1 cellular context compared by ENCODE assay signal in genomic region chr3:5376761-5377160, GRCh38.
TF ChIP-seq lines count a peak whose summit lies in the region.

No MANE protein-coding gene starts in this region.

TF ChIP-seq in HepG2, 621 proteins besides CTCF, POLR2A, EP300 and RAD21 (continued from another document and continues in another):
- TF ChIP-seq HDAC2 (CRISPR knock-in tag; IDR thresholded peaks at IDR 0.05) (peak; percentile 47; the same call in 1 of the 2 replicates), NRL (CRISPR knock-in tag; IDR thresholded peaks at IDR 0.05; ENCODE audit: borderline replicate concordance) (no peak), PAF1 (CRISPR knock-in tag; IDR thresholded peaks at IDR 0.05) (no peak), ZNF367 (CRISPR knock-in tag; IDR thresholded peaks at IDR 0.05; ENCODE audit: borderline replicate concordance) (no peak), ARID5B (CRISPR knock-in tag; IDR thresholded peaks at IDR 0.05) (peak; percentile 69), BCLAF1 (IDR thresholded peaks at IDR 0.05) (no peak), ZNF660 (CRISPR knock-in tag; IDR thresholded peaks at IDR 0.05; ENCODE audit: borderline replicate concordance, low read depth) (no peak), ZNF331 (CRISPR knock-in tag; IDR thresholded peaks at IDR 0.05) (peak; percentile 73), ETV5 (CRISPR knock-in tag; IDR thresholded peaks at IDR 0.05; ENCODE audit: borderline replicate concordance) (peak; percentile 34; the same call in 1 of the 2 replicates), THAP11 (CRISPR knock-in tag; IDR thresholded peaks at IDR 0.05) (peak; percentile 46; the same call in 1 of the 2 replicates), IRF9 (CRISPR knock-in tag; IDR thresholded peaks at IDR 0.05; ENCODE audit: borderline replicate concordance) (no peak), ZNF441 (CRISPR knock-in tag; IDR thresholded peaks at IDR 0.05; ENCODE audit: borderline replicate concordance) (no peak), ZNF790 (CRISPR knock-in tag; IDR thresholded peaks at IDR 0.05; ENCODE audit: borderline replicate concordance) (no peak), PATZ1 (CRISPR knock-in tag; IDR thresholded peaks at IDR 0.05) (0 out of 2 replicates have a peak, but pooled peaks have one; percentile 14), NR2F1 (CRISPR knock-in tag; IDR thresholded peaks at IDR 0.05) (no peak), ZNF136 (CRISPR knock-in tag; IDR thresholded peaks at IDR 0.05; ENCODE audit: low read depth) (no peak), FOXP1 (IDR thresholded peaks at IDR 0.05) (no peak), FOXP1 (CRISPR knock-in tag; IDR thresholded peaks at IDR 0.05) (peak; percentile 76), ARNTL (CRISPR knock-in tag; IDR thresholded peaks at IDR 0.05) (no peak), BORCS8-MEF2B (CRISPR knock-in tag; IDR thresholded peaks at IDR 0.05) (0 out of 2 replicates have a peak, but pooled peaks have one; percentile 31), FOSL2 (CRISPR knock-in tag; IDR thresholded peaks at IDR 0.05) (0 out of 2 replicates have a peak, but pooled peaks have one; percentile 11), SAFB2 (CRISPR knock-in tag; IDR thresholded peaks at IDR 0.05; ENCODE audit: borderline replicate concordance, low read depth) (no peak), ZNF160 (CRISPR knock-in tag; IDR thresholded peaks at IDR 0.05) (no peak), HCFC1 (IDR thresholded peaks at IDR 0.05; ENCODE audit: low read depth, low read length) (no peak), ZFP90 (CRISPR knock-in tag; IDR thresholded peaks at IDR 0.05; ENCODE audit: borderline replicate concordance) (no peak), NFYB (CRISPR knock-in tag; IDR thresholded peaks at IDR 0.05) (no peak), ATF1 (CRISPR knock-in tag; IDR thresholded peaks at IDR 0.05) (no peak), SRY (CRISPR knock-in tag; IDR thresholded peaks at IDR 0.05) (no peak), TFE3 (CRISPR knock-in tag; IDR thresholded peaks at IDR 0.05) (no peak), FOXO1 (CRISPR knock-in tag; IDR thresholded peaks at IDR 0.05) (0 out of 2 replicates have a peak, but pooled peaks have one; percentile 42), MEIS2 (CRISPR knock-in tag; IDR thresholded peaks at IDR 0.05) (peak; percentile 73; the same call in 1 of the 2 replicates), GABPA (IDR thresholded peaks at IDR 0.05; ENCODE audit: low read depth, low read length) (no peak), GABPA (CRISPR knock-in tag; IDR thresholded peaks at IDR 0.05; ENCODE audit: low read depth) (no peak), MXD3 (CRISPR knock-in tag; IDR thresholded peaks at IDR 0.05) (no peak), DDIT3 (CRISPR knock-in tag; IDR thresholded peaks at IDR 0.05) (no peak), ZNF33B (CRISPR knock-in tag; IDR thresholded peaks at IDR 0.05) (no peak), RORA (CRISPR knock-in tag; IDR thresholded peaks at IDR 0.05) (no peak)
- TF ChIP-seq, protein P1, sequence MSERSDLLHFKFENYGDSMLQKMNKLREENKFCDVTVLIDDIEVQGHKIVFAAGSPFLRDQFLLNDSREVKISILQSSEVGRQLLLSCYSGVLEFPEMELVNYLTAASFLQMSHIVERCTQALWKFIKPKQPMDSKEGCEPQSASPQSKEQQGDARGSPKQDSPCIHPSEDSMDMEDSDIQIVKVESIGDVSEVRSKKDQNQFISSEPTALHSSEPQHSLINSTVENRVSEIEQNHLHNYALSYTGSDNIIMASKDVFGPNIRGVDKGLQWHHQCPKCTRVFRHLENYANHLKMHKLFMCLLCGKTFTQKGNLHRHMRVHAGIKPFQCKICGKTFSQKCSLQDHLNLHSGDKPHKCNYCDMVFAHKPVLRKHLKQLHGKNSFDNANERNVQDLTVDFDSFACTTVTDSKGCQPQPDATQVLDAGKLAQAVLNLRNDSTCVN (CRISPR knock-in tag; IDR thresholded peaks at IDR 0.05; ENCODE audit: borderline replicate concordance): no peak
- TF ChIP-seq, protein P2, sequence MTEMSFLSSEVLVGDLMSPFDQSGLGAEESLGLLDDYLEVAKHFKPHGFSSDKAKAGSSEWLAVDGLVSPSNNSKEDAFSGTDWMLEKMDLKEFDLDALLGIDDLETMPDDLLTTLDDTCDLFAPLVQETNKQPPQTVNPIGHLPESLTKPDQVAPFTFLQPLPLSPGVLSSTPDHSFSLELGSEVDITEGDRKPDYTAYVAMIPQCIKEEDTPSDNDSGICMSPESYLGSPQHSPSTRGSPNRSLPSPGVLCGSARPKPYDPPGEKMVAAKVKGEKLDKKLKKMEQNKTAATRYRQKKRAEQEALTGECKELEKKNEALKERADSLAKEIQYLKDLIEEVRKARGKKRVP (CRISPR knock-in tag; IDR thresholded peaks at IDR 0.05): no peak
- TF ChIP-seq, protein P3, sequence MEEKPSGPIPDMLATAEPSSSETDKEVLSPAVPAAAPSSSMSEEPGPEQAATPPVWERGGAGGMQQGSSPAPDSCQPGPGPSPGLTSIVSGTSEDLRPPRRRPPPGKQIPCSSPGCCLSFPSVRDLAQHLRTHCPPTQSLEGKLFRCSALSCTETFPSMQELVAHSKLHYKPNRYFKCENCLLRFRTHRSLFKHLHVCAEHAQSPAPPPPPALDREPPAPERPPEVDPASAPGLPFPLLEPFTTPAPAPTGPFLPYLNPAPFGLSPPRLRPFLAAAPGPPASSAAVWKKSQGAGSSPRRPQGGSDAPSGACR (CRISPR knock-in tag; IDR thresholded peaks at IDR 0.05): no peak
- TF ChIP-seq, protein P4, sequence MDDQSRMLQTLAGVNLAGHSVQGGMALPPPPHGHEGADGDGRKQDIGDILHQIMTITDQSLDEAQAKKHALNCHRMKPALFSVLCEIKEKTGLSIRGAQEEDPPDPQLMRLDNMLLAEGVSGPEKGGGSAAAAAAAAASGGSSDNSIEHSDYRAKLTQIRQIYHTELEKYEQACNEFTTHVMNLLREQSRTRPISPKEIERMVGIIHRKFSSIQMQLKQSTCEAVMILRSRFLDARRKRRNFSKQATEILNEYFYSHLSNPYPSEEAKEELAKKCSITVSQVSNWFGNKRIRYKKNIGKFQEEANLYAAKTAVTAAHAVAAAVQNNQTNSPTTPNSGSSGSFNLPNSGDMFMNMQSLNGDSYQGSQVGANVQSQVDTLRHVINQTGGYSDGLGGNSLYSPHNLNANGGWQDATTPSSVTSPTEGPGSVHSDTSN (CRISPR knock-in tag; IDR thresholded peaks at IDR 0.05; ENCODE audit: borderline replicate concordance): no peak
- TF ChIP-seq, protein P5, sequence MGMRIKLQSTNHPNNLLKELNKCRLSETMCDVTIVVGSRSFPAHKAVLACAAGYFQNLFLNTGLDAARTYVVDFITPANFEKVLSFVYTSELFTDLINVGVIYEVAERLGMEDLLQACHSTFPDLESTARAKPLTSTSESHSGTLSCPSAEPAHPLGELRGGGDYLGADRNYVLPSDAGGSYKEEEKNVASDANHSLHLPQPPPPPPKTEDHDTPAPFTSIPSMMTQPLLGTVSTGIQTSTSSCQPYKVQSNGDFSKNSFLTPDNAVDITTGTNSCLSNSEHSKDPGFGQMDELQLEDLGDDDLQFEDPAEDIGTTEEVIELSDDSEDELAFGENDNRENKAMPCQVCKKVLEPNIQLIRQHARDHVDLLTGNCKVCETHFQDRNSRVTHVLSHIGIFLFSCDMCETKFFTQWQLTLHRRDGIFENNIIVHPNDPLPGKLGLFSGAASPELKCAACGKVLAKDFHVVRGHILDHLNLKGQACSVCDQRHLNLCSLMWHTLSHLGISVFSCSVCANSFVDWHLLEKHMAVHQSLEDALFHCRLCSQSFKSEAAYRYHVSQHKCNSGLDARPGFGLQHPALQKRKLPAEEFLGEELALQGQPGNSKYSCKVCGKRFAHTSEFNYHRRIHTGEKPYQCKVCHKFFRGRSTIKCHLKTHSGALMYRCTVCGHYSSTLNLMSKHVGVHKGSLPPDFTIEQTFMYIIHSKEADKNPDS (CRISPR knock-in tag; IDR thresholded peaks at IDR 0.05): no peak
- TF ChIP-seq, protein P6, sequence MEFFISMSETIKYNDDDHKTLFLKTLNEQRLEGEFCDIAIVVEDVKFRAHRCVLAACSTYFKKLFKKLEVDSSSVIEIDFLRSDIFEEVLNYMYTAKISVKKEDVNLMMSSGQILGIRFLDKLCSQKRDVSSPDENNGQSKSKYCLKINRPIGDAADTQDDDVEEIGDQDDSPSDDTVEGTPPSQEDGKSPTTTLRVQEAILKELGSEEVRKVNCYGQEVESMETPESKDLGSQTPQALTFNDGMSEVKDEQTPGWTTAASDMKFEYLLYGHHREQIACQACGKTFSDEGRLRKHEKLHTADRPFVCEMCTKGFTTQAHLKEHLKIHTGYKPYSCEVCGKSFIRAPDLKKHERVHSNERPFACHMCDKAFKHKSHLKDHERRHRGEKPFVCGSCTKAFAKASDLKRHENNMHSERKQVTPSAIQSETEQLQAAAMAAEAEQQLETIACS (CRISPR knock-in tag; IDR thresholded peaks at IDR 0.05): no peak
